ENCODE assay signal across 8 cellular contexts in the genomic region with DNA sequence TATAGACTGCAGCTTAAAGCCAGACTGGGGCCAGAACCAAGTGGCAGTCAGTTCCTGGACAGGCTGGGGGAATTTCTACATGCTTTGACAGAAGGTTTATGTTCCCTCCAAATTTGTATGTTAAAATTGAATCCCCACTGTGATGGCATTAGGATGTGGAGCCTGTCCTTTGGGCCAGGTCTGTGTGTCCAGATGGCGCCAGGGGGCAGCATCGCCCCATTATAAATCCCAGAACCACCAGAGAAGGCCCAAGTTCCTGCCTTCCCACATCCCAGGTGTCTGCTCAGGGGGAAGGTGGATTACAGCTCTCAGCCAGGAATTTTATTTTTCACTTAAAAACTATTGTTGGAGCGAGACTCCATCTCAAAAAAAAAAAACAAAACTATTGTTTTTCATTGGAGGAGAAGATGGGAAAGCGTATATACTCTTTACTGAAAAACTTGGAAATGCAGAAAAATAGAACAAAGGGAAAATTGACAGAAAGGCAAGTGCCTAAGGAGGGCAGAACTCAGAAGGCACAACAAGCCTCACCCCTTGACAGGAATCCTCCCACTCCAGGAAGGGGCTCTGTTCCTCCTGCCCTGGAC. TPM values are rescaled to one million over a fixed set of nuclear protein-coding genes. Genes with fewer than 3 reads are reported as not detected.
DNase-seq lines count a peak whose midpoint lies in the region; ATAC-seq and TF ChIP-seq lines count a peak whose summit lies in the region.

No MANE protein-coding gene starts in this region.

- H3K9ac ChIP-seq in fibroblast of lung (ENCODE audit: insufficient read depth, low read length) (no peak overlapping the region), neuronal stem cell (ENCODE audit: low read depth, low read length, poor library complexity) (no peak overlapping the region)

- no peaks in the 10 kb centered on the region for H3K36me3 Mint-ChIP-seq in activated CD8-positive, alpha-beta memory T cell treated with anti-CD3 and anti-CD28 coated beads, Interleukin-2, amount 10 ng/mL, durations not matched to agents 7 days and 5 days

- no peaks in the 10 kb centered on the region for H3K79me2 ChIP-seq in DOHH2 (ENCODE audit: control insufficient read depth, low read length)
- no peaks in the 10 kb centered on the region for H3K79me2 ChIP-seq in fibroblast of lung (ENCODE audit: control insufficient read depth, insufficient read depth, low read length)

- no peaks in the 10 kb centered on the region for H3K27me3 Mint-ChIP-seq in activated CD8-positive, alpha-beta memory T cell treated with anti-CD3 and anti-CD28 coated beads, Interleukin-2, amount 10 ng/mL, durations not matched to agents 7 days and 5 days

- no peaks in the 10 kb centered on the region for H3F3A ChIP-seq in DOHH2 (ENCODE audit: control insufficient read depth, insufficient read depth)

- no peaks in the 10 kb centered on the region for H3K36me3 ChIP-seq in DOHH2 (ENCODE audit: control insufficient read depth, low read length)
- no peaks in the 10 kb centered on the region for H3K36me3 ChIP-seq in fibroblast of lung (ENCODE audit: control insufficient read depth, insufficient read depth, low read length)
- H3K36me3 ChIP-seq in neuronal stem cell (replicated peaks in 1 of 2; ENCODE audit: control insufficient read depth in 2 of 2, insufficient read depth in 2 of 2, low read length in 2 of 2): no peaks in the 10 kb centered on the region

- H3K4me2 ChIP-seq in DOHH2 (ENCODE audit: low read length): no peak overlapping the region
- no peak overlapping the region for H3K4me2 ChIP-seq in fibroblast of lung (ENCODE audit: extremely low read depth, insufficient read depth, low read length)
- H3K4me2 ChIP-seq in neuronal stem cell (ENCODE audit: insufficient read depth, low read length, poor library complexity, severe bottlenecking): no peak overlapping the region

- H3K4me3 ChIP-seq in DOHH2 (ENCODE audit: low read length): no peak overlapping the region
- H3K4me3 ChIP-seq in fibroblast of lung (replicated peaks in 1 of 4; ENCODE audit: control extremely low read depth in 1 of 4, insufficient read depth in 1 of 4, low read depth in 3 of 4, low read length in 4 of 4): no peak overlapping the region
- no peak overlapping the region for H3K4me3 ChIP-seq in neuronal stem cell (ENCODE audit: low read length in 2 of 2)

- peak overlapping the region; percentile 42 for H3K18ac ChIP-seq in neuronal stem cell (ENCODE audit: low read length)

- no peaks in the 10 kb centered on the region for H3K27me3 ChIP-seq in DOHH2 (ENCODE audit: control insufficient read depth, low read length)
- no peaks in the 10 kb centered on the region for H3K27me3 ChIP-seq in fibroblast of lung (ENCODE audit: control insufficient read depth, insufficient read depth, low read length)
- H3K27me3 ChIP-seq in neuronal stem cell (ENCODE audit: control insufficient read depth in 3 of 3, insufficient read depth in 3 of 3, low read depth in 1 of 3, low read length in 3 of 3): no peaks in the 10 kb centered on the region

- ATAC-seq in HG02642 (IDR thresholded peaks at IDR 0.05; ENCODE audit: poor library complexity, unreplicated experiment) (peak; percentile 31), GM18520 (IDR thresholded peaks at IDR 0.05; ENCODE audit: unreplicated experiment) (no peak), HG02588 (IDR thresholded peaks at IDR 0.05; ENCODE audit: unreplicated experiment) (no peak)
- peak; percentile 63 for ATAC-seq in activated CD8-positive, alpha-beta memory T cell treated with anti-CD3 and anti-CD28 coated beads, Interleukin-2, amount 10 ng/mL, durations not matched to agents 7 days and 5 days

- no peak overlapping the region for H2AK5ac ChIP-seq in neuronal stem cell (ENCODE audit: low read depth, low read length)

- H3K9me3 ChIP-seq in DOHH2 (ENCODE audit: control insufficient read depth, insufficient read depth, low read length) (no peaks in the 10 kb centered on the region), fibroblast of lung (ENCODE audit: control insufficient read depth, insufficient read depth, low read depth, low read length) (no peaks in the 10 kb centered on the region), neuronal stem cell (replicated peaks in 1 of 2; ENCODE audit: control insufficient read depth in 2 of 2, insufficient read depth in 1 of 2, low read depth in 1 of 2, low read length in 2 of 2) (no peaks in the 10 kb centered on the region)

- H3K9me2 ChIP-seq in DOHH2 (replicated peaks; ENCODE audit: control insufficient read depth, low read length): no peaks in the 10 kb centered on the region

- H3K9me3 Mint-ChIP-seq in activated CD8-positive, alpha-beta memory T cell treated with anti-CD3 and anti-CD28 coated beads, Interleukin-2, amount 10 ng/mL, durations not matched to agents 7 days and 5 days (ENCODE audit: low read depth): no peaks in the 10 kb centered on the region

- H2BK5ac ChIP-seq in neuronal stem cell (ENCODE audit: low read length): no peak overlapping the region

- no peak overlapping the region for H2BK15ac ChIP-seq in neuronal stem cell (ENCODE audit: low read length)

- H2AFZ ChIP-seq in fibroblast of lung (ENCODE audit: low read length): no peak overlapping the region
- H2AFZ ChIP-seq in neuronal stem cell (ENCODE audit: low read length): no peak overlapping the region

- peak; percentile 43 for TF ChIP-seq CTCF in DOHH2 (IDR thresholded peaks at IDR 0.05; ENCODE audit: low read depth, low read length, poor library complexity, severe bottlenecking)
- TF ChIP-seq CTCF in fibroblast of lung (conservative IDR thresholded peaks at IDR 0.05 in 1 of 2, IDR thresholded peaks at IDR 0.05 in 1 of 2; ENCODE audit: low read depth in 1 of 2, low read length in 2 of 2): peak; percentile 53 to 72

- no peaks in the 10 kb centered on the region for H4K20me1 ChIP-seq in DOHH2 (ENCODE audit: control insufficient read depth, insufficient read depth, low read depth, low read length)
- H4K20me1 ChIP-seq in fibroblast of lung (ENCODE audit: control insufficient read depth, extremely low read depth, insufficient read depth, low read length): no peaks in the 10 kb centered on the region

- no peak overlapping the region for H3K4me3 Mint-ChIP-seq in activated CD8-positive, alpha-beta memory T cell treated with anti-CD3 and anti-CD28 coated beads, Interleukin-2, amount 10 ng/mL, durations not matched to agents 7 days and 5 days

- no CpG with 5 or more reads among the region's 4 CpGs for WGBS in neuronal stem cell (ENCODE audit: extremely low coverage in 2 of 2, insufficient read length in 2 of 2, insufficient replicate concordance in 1 of 2), 2 donors

- no peak overlapping the region for H2BK120ac ChIP-seq in neuronal stem cell (ENCODE audit: low read depth, low read length)

- H4K8ac ChIP-seq in neuronal stem cell (ENCODE audit: low read depth, low read length): no peak overlapping the region

- no peak overlapping the region for H4K91ac ChIP-seq in neuronal stem cell (ENCODE audit: low read depth, low read length, poor library complexity)

- H3K79me1 ChIP-seq in neuronal stem cell (ENCODE audit: low read depth, low read length): no peaks in the 10 kb centered on the region

- H3K27ac Mint-ChIP-seq in activated CD8-positive, alpha-beta memory T cell treated with anti-CD3 and anti-CD28 coated beads, Interleukin-2, amount 10 ng/mL, durations not matched to agents 7 days and 5 days: peak overlapping the region; percentile 29

- no peak overlapping the region for H2BK12ac ChIP-seq in neuronal stem cell (ENCODE audit: low read length)

- peak; percentile 7 for DNase-seq in NCI-H82 treated with DMSO at 0.1 percent for 48 hours (lab: John Stamatoyannopoulos, UW; ENCODE audit: unreplicated experiment)
- peak; percentile 71 for DNase-seq in activated CD8-positive, alpha-beta memory T cell treated with anti-CD3 and anti-CD28 coated beads, Interleukin-2, amount 10 ng/mL, durations not matched to agents 7 days and 5 days
- DNase-seq in fibroblast of lung (ENCODE audit: low read depth in 2 of 2): peak; percentile 60 to 75
- DNase-seq in neuronal stem cell (ENCODE audit: low spot score): peak; percentile 58

- H3K4me1 ChIP-seq in DOHH2 (ENCODE audit: control insufficient read depth, low read length) (no peaks in the 10 kb centered on the region), fibroblast of lung (ENCODE audit: control insufficient read depth, extremely low read depth, insufficient read depth, low read length) (peaks cover 4% of the 10 kb centered on the region), neuronal stem cell (ENCODE audit: control insufficient read depth in 2 of 2, insufficient read depth in 1 of 2, low read depth in 1 of 2, low read length in 2 of 2) (no peaks in the 10 kb centered on the region)

- no peak overlapping the region for H3K14ac ChIP-seq in neuronal stem cell (ENCODE audit: low read length)

- H3K4me1 Mint-ChIP-seq in activated CD8-positive, alpha-beta memory T cell treated with anti-CD3 and anti-CD28 coated beads, Interleukin-2, amount 10 ng/mL, durations not matched to agents 7 days and 5 days: peaks cover 47% of the 10 kb centered on the region

- H3K27ac ChIP-seq in DOHH2 (ENCODE audit: low read depth, low read length): no peak overlapping the region
- no peak overlapping the region for H3K27ac ChIP-seq in fibroblast of lung (ENCODE audit: insufficient read depth, low read length)
- H3K27ac ChIP-seq in neuronal stem cell (replicated peaks; ENCODE audit: low read length): no peak overlapping the region

- H3K4ac ChIP-seq in neuronal stem cell (ENCODE audit: low read length): no peak overlapping the region

- H3K23ac ChIP-seq in neuronal stem cell (ENCODE audit: low read depth, low read length, poor library complexity): no peak overlapping the region

- CTCF ChIA-PET in activated CD8-positive, alpha-beta memory T cell treated with anti-CD3 and anti-CD28 coated beads, Interleukin-2, amount 10 ng/mL, durations not matched to agents 7 days and 5 days (lab: Charles Lee): interaction anchor here (0.7 to 6.0 kb wide), 42 partner anchors 8 to 571 kb away, joined by 3 to 72 read pairs (median 4); a partner anchor contains a TSS

RNA-seq across cellular contexts. Expression of a gene that starts 5.0 kb away (rescaled TPM):
- 1 to 10 TPM in 1 of 2 experiments, under 1 TPM in 1; 0.47 to 1.5 TPM for total RNA-seq in activated CD8-positive, alpha-beta memory T cell treated with anti-CD3 and anti-CD28 coated beads, Interleukin-2, amount 10 ng/mL, durations not matched to agents 7 days and 5 days
- total RNA-seq in fibroblast of lung: not detected in 2 replicates
- polyA plus RNA-seq in fibroblast of lung: not detected in 2 replicates
- polyA plus RNA-seq in fibroblast of lung (2012): not detected in 2 replicates
- not detected in 2 replicates for polyA minus RNA-seq in fibroblast of lung (ENCODE audit: low replicate concordance)
- polyA plus RNA-seq in neuronal stem cell (2013, experiment 1 of 2): not detected
- polyA plus RNA-seq in neuronal stem cell (2013, experiment 2 of 2): not detected

RNA-seq across cellular contexts. Expression of a gene that starts 8.1 kb away (rescaled TPM):
- total RNA-seq in activated CD8-positive, alpha-beta memory T cell treated with anti-CD3 and anti-CD28 coated beads, Interleukin-2, amount 10 ng/mL, durations not matched to agents 7 days and 5 days: 100 to 1,000 TPM in 1 of 2 experiments, 1 to 10 TPM in 1; 4.9 to 164 TPM
- total RNA-seq in fibroblast of lung: 0.51 and 0.66 TPM in 2 replicates
- polyA plus RNA-seq in fibroblast of lung: 0.09 and 0.71 TPM in 2 replicates
- 0.17 and 0.56 TPM in 2 replicates for polyA plus RNA-seq in fibroblast of lung (2012)
- polyA minus RNA-seq in fibroblast of lung (ENCODE audit: low replicate concordance): not detected in 2 replicates
- not detected for polyA plus RNA-seq in neuronal stem cell (2013, experiment 1 of 2)
- not detected for polyA plus RNA-seq in neuronal stem cell (2013, experiment 2 of 2)

RNA-seq across cellular contexts. Expression of a gene that starts 54.0 kb away (rescaled TPM):
- total RNA-seq in activated CD8-positive, alpha-beta memory T cell treated with anti-CD3 and anti-CD28 coated beads, Interleukin-2, amount 10 ng/mL, durations not matched to agents 7 days and 5 days: 10 to 100 TPM in 1 of 2 experiments, 1 to 10 TPM in 1; 7.0 to 10.9 TPM
- total RNA-seq in fibroblast of lung: 0.26 and 0.33 TPM in 2 replicates
- polyA plus RNA-seq in fibroblast of lung: 0.02 and 0.08 TPM in 2 replicates
- not detected in 2 replicates for polyA plus RNA-seq in fibroblast of lung (2012)
- not detected in 2 replicates for polyA minus RNA-seq in fibroblast of lung (ENCODE audit: low replicate concordance)
- 0.04 TPM for polyA plus RNA-seq in neuronal stem cell (2013, experiment 1 of 2)
- polyA plus RNA-seq in neuronal stem cell (2013, experiment 2 of 2): 0.07 TPM

Comparison
In these comparisons a context has a peak if more than half of its experiments do, and no peak if none do; other contexts are left out.
1. ATAC-seq: peak in HG02642 (single experiment) and activated CD8-positive, alpha-beta memory T cell treated with anti-CD3 and anti-CD28 coated beads, Interleukin-2, amount 10 ng/mL, durations not matched to agents 7 days and 5 days (single experiment); none in GM18520 (single experiment) and HG02588 (single experiment).
2. DNase-seq: peak in every context shown above with its lines; median percentile 71 in activated CD8-positive, alpha-beta memory T cell treated with anti-CD3 and anti-CD28 coated beads, Interleukin-2, amount 10 ng/mL, durations not matched to agents 7 days and 5 days; 68 in fibroblast of lung; 58 in neuronal stem cell; 7 in NCI-H82 treated with DMSO at 0.1 percent for 48 hours.